21 cellular contexts compared by ENCODE assay signal in genomic region chr10:90919683-90920574, GRCh38. TPM values are rescaled to one million over a fixed set of nuclear protein-coding genes. Genes with fewer than 3 reads are reported as not detected.
DNase-seq lines count a peak whose midpoint lies in the region; ATAC-seq, FAIRE-seq and TF ChIP-seq lines count a peak whose summit lies in the region.
"Had no signal": no experiment of that assay in that cellular context is flagged by ENCODE, and none has a peak within 500 bp of the region (broad histone marks: within the 10 kb centered on the region; RNA-seq: fewer than 3 reads in every experiment).

No MANE protein-coding gene starts in this region.

- WGBS in hepatocyte (ENCODE audit: low lambda C conversion rate, missing lambda C conversion rate), result 59% methylated on average over 8 of the region's 8 CpGs
- WGBS in prostate gland, result 92% methylated on average over 8 of the region's 8 CpGs

- peak overlapping the region; percentile 67 for H3K27ac ChIP-seq in hepatocyte
- peak overlapping the region; percentile 78 to 87 (median 84) for H3K27ac ChIP-seq in gastrocnemius medialis
- no peak overlapping the region for H3K27ac ChIP-seq in prostate gland

- peak overlapping the region; percentile 71 for H3K4me3 ChIP-seq in adipocyte (ENCODE audit: low read length)
- H3K4me3 ChIP-seq in hepatocyte, result no peak overlapping the region
- H3K4me3 ChIP-seq in gastrocnemius medialis, result peak overlapping the region in 3 of 4 donors; percentile 26 to 43 (median 36)
- no peak overlapping the region for H3K4me3 ChIP-seq in prostate gland

- H4K20me1 ChIP-seq in hepatocyte (ENCODE audit: insufficient read depth, poor library complexity, severe bottlenecking), result no peaks in the 10 kb centered on the region

- H3K9ac ChIP-seq in adipocyte (ENCODE audit: low read length), result peak overlapping the region; percentile 71

- no peak for TF ChIP-seq CTCF in hepatocyte (IDR thresholded peaks at IDR 0.05; ENCODE audit: poor library complexity)
- no peak for TF ChIP-seq CTCF in gastrocnemius medialis (IDR thresholded peaks at IDR 0.05 in 4 of 5, conservative IDR thresholded peaks at IDR 0.05 in 1 of 5)
- no peak for TF ChIP-seq CTCF in prostate gland (IDR thresholded peaks at IDR 0.05)

- H3K36me3 ChIP-seq in adipocyte (ENCODE audit: control insufficient read depth, insufficient read depth, low read length, severe bottlenecking) (peaks cover 10% of the 10 kb centered on the region), hepatocyte (replicated peaks; ENCODE audit: insufficient read depth, low read depth) (no peaks in the 10 kb centered on the region), gastrocnemius medialis (peaks cover 0 to 7% of the 10 kb centered on the region in 2 donors), prostate gland (no peaks in the 10 kb centered on the region)

- TF ChIP-seq POLR2A in H54 (IDR thresholded peaks at IDR 0.05; ENCODE audit: low read depth, low read length) (no peak), gastrocnemius medialis (IDR thresholded peaks at IDR 0.05) (no peak), prostate gland (IDR thresholded peaks at IDR 0.05) (no peak)

- H2AFZ ChIP-seq in hepatocyte, result no peak overlapping the region

- no peak for DNase-seq in H54 (ENCODE audit: insufficient read length, low spot score)
- DNase-seq in adipocyte (ENCODE audit: low read depth), result no peak
- no peak for DNase-seq in hepatocyte (ENCODE audit: low spot score)
- DNase-seq in gastrocnemius medialis, result peak in 1 of 2 donors; percentile 21
- DNase-seq in prostate gland (ENCODE audit: low spot score), result no peak
- DNase-seq in NCI-H2171 treated with DMSO at 0.1 percent for 48 hours (lab: John Stamatoyannopoulos, UW), result no peak
- DNase-seq in central memory CD4-positive, alpha-beta T cell, result no peak
- DNase-seq: activated CD8-positive, alpha-beta T cell treated with anti-CD3 and anti-CD28 coated beads, Interleukin-2, amount 10 ng/mL, durations not matched to agents 7 days and 5 days; activated naive CD8-positive, alpha-beta T cell treated with anti-CD3 and anti-CD28 coated beads for 36 hours; DMS 273 treated with DMSO at 0.1 percent for 48 hours; KG1; NCI-H1092 treated with DMSO at 0.1 percent for 48 hours; RPMI8226; T-cell had no signal

- ATAC-seq in gastrocnemius medialis, result peak in 1 of 2 donors; percentile 8
- no peak for ATAC-seq in GM21447 (IDR thresholded peaks at IDR 0.05; ENCODE audit: unreplicated experiment)
- ATAC-seq: activated CD8-positive, alpha-beta T cell treated with anti-CD3 and anti-CD28 coated beads, Interleukin-2, amount 10 ng/mL, durations not matched to agents 7 days and 5 days; sciatic nerve; T-cell had no signal

- intact Hi-C loops in gastrocnemius medialis (cut with DNase I; ENCODE audit: low total_unique reads) (loop anchor here (2.0 to 5.0 kb wide), 2 partner anchors 243 to 712 kb away; partner anchors contain the start of gene PPP1R3C), prostate gland (cut with DNase I) (loop anchor here (5.0 to 10.0 kb wide), 2 partner anchors 47 to 245 kb away; no protein-coding TSS in a partner anchor)

- in situ Hi-C loops in gastrocnemius medialis (cut with MboI; ENCODE audit: low sequenced_read_pairs in 4 of 4), result loop anchor here in 3 of 4 donors (5.0 to 10.0 kb wide), 4 partner anchors 45 to 335 kb away; no protein-coding TSS in a partner anchor

- H3K4me1 ChIP-seq in adipocyte (ENCODE audit: control insufficient read depth, insufficient read depth, low read length), result peaks cover 34% of the 10 kb centered on the region
- peaks cover 6% of the 10 kb centered on the region for H3K4me1 ChIP-seq in hepatocyte (ENCODE audit: insufficient read depth)
- H3K4me1 ChIP-seq in gastrocnemius medialis, result peaks cover 44 to 48% of the 10 kb centered on the region in 2 donors
- peaks cover 6% of the 10 kb centered on the region for H3K4me1 ChIP-seq in prostate gland (replicated peaks)

- no peaks in the 10 kb centered on the region for H3K79me2 ChIP-seq in hepatocyte

- H3K9me3 ChIP-seq in adipocyte (ENCODE audit: control insufficient read depth, low read length) (no peaks in the 10 kb centered on the region), hepatocyte (ENCODE audit: low read depth) (no peaks in the 10 kb centered on the region), gastrocnemius medialis (no peaks in the 10 kb centered on the region), prostate gland (no peaks in the 10 kb centered on the region)

- peak; percentile 64 for FAIRE-seq in H54 (lab: Jason Lieb, UNC)
- FAIRE-seq: endometrium, frontal cortex had no signal

- H3K4me2 ChIP-seq in hepatocyte, result peak overlapping the region; percentile 33

- no peaks in the 10 kb centered on the region for H3K9me2 ChIP-seq in hepatocyte (replicated peaks; ENCODE audit: insufficient read depth)

- H3K27me3 ChIP-seq in adipocyte (replicated peaks; ENCODE audit: control insufficient read depth, insufficient read depth, low read length) (no peaks in the 10 kb centered on the region), hepatocyte (no peaks in the 10 kb centered on the region), gastrocnemius medialis (no peaks in the 10 kb centered on the region), prostate gland (replicated peaks; ENCODE audit: insufficient read depth) (peaks cover 6% of the 10 kb centered on the region)

RNA-seq across cellular contexts. Expression of gene ANKRD1, which starts 1.0 kb away (rescaled TPM):
- total RNA-seq in hepatocyte (99.9 and 105 TPM in 2 replicates), gastrocnemius medialis (100 to 1,000 TPM in 2 of 4 donors, 10 to 100 TPM in 2; 18.6 to 168 (median 98.5) TPM), prostate gland (10 to 100 TPM in 1 of 2 donors, not detected in 1; 20.0 TPM)
- polyA plus RNA-seq in hepatocyte, result 43.4 and 49.5 TPM in 2 replicates
- total RNA-seq: activated CD8-positive, alpha-beta T cell treated with anti-CD3 and anti-CD28 coated beads, Interleukin-2, amount 10 ng/mL, durations not matched to agents 7 days and 5 days; activated naive CD8-positive, alpha-beta T cell treated with anti-CD3 and anti-CD28 coated beads for 36 hours; frontal cortex; lower leg skin; T-cell; WTC11 had no signal
- polyA plus RNA-seq: neural cell had no signal

RNA-seq across cellular contexts. Expression of gene RPP30, which starts 48.2 kb away (rescaled TPM):
- total RNA-seq in hepatocyte, result 33.1 and 33.4 TPM in 2 replicates
- 28.4 and 38.6 TPM in 2 replicates for polyA plus RNA-seq in hepatocyte
- 10 to 100 TPM; 20.4 to 44.9 (median 31.3) TPM for total RNA-seq in gastrocnemius medialis
- 10 to 100 TPM; 37.1 to 43.6 TPM for total RNA-seq in prostate gland

Comparison
In these comparisons a context has a peak if more than half of its experiments do, and no peak if none do; other contexts are left out.
1. H3K4me3 ChIP-seq: peak in adipocyte (single experiment) and gastrocnemius medialis (3 of 4); none in hepatocyte (single experiment) and prostate gland (0 of 2).
2. H3K27ac ChIP-seq: peak in hepatocyte (single experiment) and gastrocnemius medialis (4 of 4); none in prostate gland (0 of 2).